In genomic region chr4:72846280-72847111, GRCh38 we compare ENCODE assay signal across 13 cellular contexts.
DNase-seq lines count a peak whose midpoint lies in the region; ATAC-seq lines count a peak whose summit lies in the region.
"Had no signal": no experiment of that assay in that cellular context is flagged by ENCODE, and none has a peak within 500 bp of the region (broad histone marks: within the 10 kb centered on the region; RNA-seq: fewer than 3 reads in every experiment).

No MANE protein-coding gene starts in this region.

- H3K9me3 ChIP-seq in SJSA1 (replicated peaks) (no peaks in the 10 kb centered on the region), iPS-20b (ENCODE audit: insufficient read depth, low read depth, low read length) (peaks cover 6% of the 10 kb centered on the region)
- no peaks in the 10 kb centered on the region for H3K9me3 ChIP-seq in CD8-positive, alpha-beta memory T cell (ENCODE audit: low read length)

- ATAC-seq in HG03139 (IDR thresholded peaks at IDR 0.05; ENCODE audit: unreplicated experiment) = no peak

- no peak overlapping the region for H3K27ac ChIP-seq in SJSA1
- no peak overlapping the region for H3K27ac ChIP-seq in iPS-20b (ENCODE audit: low read length)
- H3K27ac ChIP-seq in CD8-positive, alpha-beta memory T cell (ENCODE audit: low read depth, low read length) = no peak overlapping the region

- DNase-seq in ELF-1 (ENCODE audit: low read depth, low spot score) (peak; percentile 91), SJSA1 (ENCODE audit: low read depth in 1 of 2, low spot score in 2 of 2) (peak; percentile 23 to 59), NCI-H524 treated with DMSO at 0.1 percent for 48 hours (lab: John Stamatoyannopoulos, UW) (no peak)
- DNase-seq in Jurkat, Clone E6-1 (ENCODE audit: low read depth, low spot score) = peak; percentile 58
- DNase-seq in CD8-positive, alpha-beta memory T cell = no peak
- no peak for DNase-seq in activated naive CD8-positive, alpha-beta T cell treated with anti-CD3 and anti-CD28 coated beads for 36 hours
- DNase-seq: activated CD4-positive, alpha-beta T cell treated with anti-CD3 and anti-CD28 coated beads, Interleukin-2, amount 50 U/mL, for 48 hours; naive B cell; NCI-H446 treated with DMSO at 0.1 percent for 48 hours; stimulated activated CD4-positive, alpha-beta T cell treated with anti-CD3 and anti-CD28 coated beads, Interleukin-4, amount 100 ng/mL, for 24 hours had no signal

- no peaks in the 10 kb centered on the region for H3K4me1 Mint-ChIP-seq in CD8-positive, alpha-beta memory T cell
- H3K4me1 Mint-ChIP-seq in activated naive CD8-positive, alpha-beta T cell treated with anti-CD3 and anti-CD28 coated beads for 36 hours = no peaks in the 10 kb centered on the region
- H3K4me1 Mint-ChIP-seq: naive B cell had no signal

- peaks cover 3 to 10% (median 5%) of the 10 kb centered on the region in 5 donors for H3K9me3 Mint-ChIP-seq in CD8-positive, alpha-beta memory T cell
- no peaks in the 10 kb centered on the region for H3K9me3 Mint-ChIP-seq in activated naive CD8-positive, alpha-beta T cell treated with anti-CD3 and anti-CD28 coated beads for 36 hours
- H3K9me3 Mint-ChIP-seq: type B pancreatic cell had no signal

- H3K4me1 ChIP-seq in SJSA1 (replicated peaks) = peaks cover 20% of the 10 kb centered on the region
- peaks cover 4% of the 10 kb centered on the region; the same call in 1 of the 2 replicates for H3K4me1 ChIP-seq in iPS-20b (ENCODE audit: insufficient read depth, low read length)
- H3K4me1 ChIP-seq in CD8-positive, alpha-beta memory T cell (ENCODE audit: insufficient read depth, low read length) = no peaks in the 10 kb centered on the region

- H3K27me3 ChIP-seq in SJSA1 (replicated peaks) (no peaks in the 10 kb centered on the region), iPS-20b (ENCODE audit: insufficient read depth, low read length) (no peaks in the 10 kb centered on the region)
- H3K27me3 ChIP-seq in CD8-positive, alpha-beta memory T cell (ENCODE audit: insufficient read depth, low read length, poor library complexity, severe bottlenecking) = no peaks in the 10 kb centered on the region

- H3K4me3 Mint-ChIP-seq in CD8-positive, alpha-beta memory T cell = no peak overlapping the region
- no peak overlapping the region for H3K4me3 Mint-ChIP-seq in activated naive CD8-positive, alpha-beta T cell treated with anti-CD3 and anti-CD28 coated beads for 36 hours
- H3K4me3 Mint-ChIP-seq: naive B cell, type B pancreatic cell had no signal

- no peak overlapping the region for H3K4me3 ChIP-seq in Jurkat, Clone E6-1 (ENCODE audit: low read length)
- H3K4me3 ChIP-seq in SJSA1 = no peak overlapping the region
- no peak overlapping the region for H3K4me3 ChIP-seq in iPS-20b (ENCODE audit: low read length)
- no peak overlapping the region for H3K4me3 ChIP-seq in CD8-positive, alpha-beta memory T cell (ENCODE audit: low read length)

- POLR2A ChIA-PET in CD8-positive, alpha-beta memory T cell (lab: Charles Lee) = no interaction called here

- CTCF ChIA-PET in CD8-positive, alpha-beta memory T cell (lab: Charles Lee) = no interaction called here

- H3K36me3 Mint-ChIP-seq in CD8-positive, alpha-beta memory T cell = no peaks in the 10 kb centered on the region
- H3K36me3 Mint-ChIP-seq in activated naive CD8-positive, alpha-beta T cell treated with anti-CD3 and anti-CD28 coated beads for 36 hours = no peaks in the 10 kb centered on the region
- H3K36me3 Mint-ChIP-seq: naive B cell, type B pancreatic cell had no signal

- peak overlapping the region in 1 of 8 donors; percentile 25 for H3K27ac Mint-ChIP-seq in CD8-positive, alpha-beta memory T cell
- no peak overlapping the region for H3K27ac Mint-ChIP-seq in activated naive CD8-positive, alpha-beta T cell treated with anti-CD3 and anti-CD28 coated beads for 36 hours
- H3K27ac Mint-ChIP-seq: type B pancreatic cell had no signal

- peak overlapping the region; percentile 21; the same call in 1 of the 2 replicates for H3K9ac ChIP-seq in iPS-20b (ENCODE audit: low read depth, low read length)

- peaks cover 4 to 11% of the 10 kb centered on the region in 2 donors for H3K27me3 Mint-ChIP-seq in CD8-positive, alpha-beta memory T cell
- peaks cover 5% of the 10 kb centered on the region for H3K27me3 Mint-ChIP-seq in activated naive CD8-positive, alpha-beta T cell treated with anti-CD3 and anti-CD28 coated beads for 36 hours
- H3K27me3 Mint-ChIP-seq: naive B cell, type B pancreatic cell had no signal

- H3K36me3 ChIP-seq in SJSA1 (no peaks in the 10 kb centered on the region), iPS-20b (ENCODE audit: insufficient read depth, low read depth, low read length) (no peaks in the 10 kb centered on the region)
- no peaks in the 10 kb centered on the region for H3K36me3 ChIP-seq in CD8-positive, alpha-beta memory T cell (ENCODE audit: insufficient read depth, low read length)

Comparison
In these comparisons a context has a peak if more than half of its experiments do, and no peak if none do; other contexts are left out.
1. DNase-seq: peak in ELF-1 (single experiment), Jurkat, Clone E6-1 (single experiment) and SJSA1 (2 of 2); none in NCI-H524 treated with DMSO at 0.1 percent for 48 hours (single experiment), CD8-positive, alpha-beta memory T cell (0 of 5) and activated naive CD8-positive, alpha-beta T cell treated with anti-CD3 and anti-CD28 coated beads for 36 hours (single experiment).